ENCODE assay signal across 1 cellular context in genomic region chr19:50362656-50363424, GRCh38.
A peak's percentile ranks its signal among the peaks of the same experiment; 100 is the strongest.
TF ChIP-seq lines count a peak whose summit lies in the region.

No MANE protein-coding gene starts in this region.

TF ChIP-seq in K562, 482 proteins besides CTCF, POLR2A, EP300 and RAD21 (continued from another document and continues in another):
- TF ChIP-seq ZNF318 (IDR thresholded peaks at IDR 0.05; ENCODE audit: borderline replicate concordance in 1 of 2, low read depth in 1 of 2): peak in 1 of 2 experiments; percentile 54; a peak in 1 of 4 replicates
- TF ChIP-seq E2F1 (CRISPR knock-in tag; IDR thresholded peaks at IDR 0.05): no peak
- TF ChIP-seq RCOR1 (IDR thresholded peaks at IDR 0.05; ENCODE audit: borderline replicate concordance in 1 of 2, low read depth in 2 of 2, low read length in 2 of 2): no peak
- no peak for TF ChIP-seq EZH2 (IDR thresholded peaks at IDR 0.05; ENCODE audit: borderline replicate concordance, low read depth, low read length)
- TF ChIP-seq CXXC5 (CRISPR knock-in tag; IDR thresholded peaks at IDR 0.05): peak; percentile 65
- no peak for TF ChIP-seq HCFC1 (IDR thresholded peaks at IDR 0.05; ENCODE audit: low read depth, low read length)
- TF ChIP-seq LCOR (CRISPR knock-in tag; IDR thresholded peaks at IDR 0.05): no peak
- peak; percentile 93 for TF ChIP-seq L3MBTL2 (IDR thresholded peaks at IDR 0.05)
- 0 out of 2 replicates have a peak, but pooled peaks have one; percentile 14 for TF ChIP-seq TCF3 (CRISPR knock-in tag; IDR thresholded peaks at IDR 0.05)
- no peak for TF ChIP-seq BCLAF1 (IDR thresholded peaks at IDR 0.05; ENCODE audit: borderline replicate concordance in 1 of 2, control insufficient read depth in 1 of 2, low read depth in 2 of 2, low read length in 1 of 2)
- TF ChIP-seq MAX (CRISPR knock-in tag; IDR thresholded peaks at IDR 0.05): peak; percentile 33; the same call in 1 of the 2 replicates
- no peak for TF ChIP-seq TCFL5 (CRISPR knock-in tag; conservative IDR thresholded peaks at IDR 0.05)
- no peak for TF ChIP-seq ELF1 (tag; IDR thresholded peaks at IDR 0.05)
- TF ChIP-seq KAT7 (CRISPR knock-in tag; IDR thresholded peaks at IDR 0.05; ENCODE audit: borderline replicate concordance): no peak
- TF ChIP-seq MGA (IDR thresholded peaks at IDR 0.05): peak; percentile 83
- TF ChIP-seq RFX5 (IDR thresholded peaks at IDR 0.05; ENCODE audit: low read depth, low read length): no peak
- TF ChIP-seq, protein P1, sequence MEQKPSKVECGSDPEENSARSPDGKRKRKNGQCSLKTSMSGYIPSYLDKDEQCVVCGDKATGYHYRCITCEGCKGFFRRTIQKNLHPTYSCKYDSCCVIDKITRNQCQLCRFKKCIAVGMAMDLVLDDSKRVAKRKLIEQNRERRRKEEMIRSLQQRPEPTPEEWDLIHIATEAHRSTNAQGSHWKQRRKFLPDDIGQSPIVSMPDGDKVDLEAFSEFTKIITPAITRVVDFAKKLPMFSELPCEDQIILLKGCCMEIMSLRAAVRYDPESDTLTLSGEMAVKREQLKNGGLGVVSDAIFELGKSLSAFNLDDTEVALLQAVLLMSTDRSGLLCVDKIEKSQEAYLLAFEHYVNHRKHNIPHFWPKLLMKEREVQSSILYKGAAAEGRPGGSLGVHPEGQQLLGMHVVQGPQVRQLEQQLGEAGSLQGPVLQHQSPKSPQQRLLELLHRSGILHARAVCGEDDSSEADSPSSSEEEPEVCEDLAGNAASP (IDR thresholded peaks at IDR 0.05): no peak
- no peak for TF ChIP-seq ELF4 (CRISPR knock-in tag; IDR thresholded peaks at IDR 0.05)
- no peak for TF ChIP-seq TAL1 (IDR thresholded peaks at IDR 0.05)
- TF ChIP-seq SAP30 (IDR thresholded peaks at IDR 0.05; ENCODE audit: borderline replicate concordance, insufficient read depth, low read depth, low read length, poor library complexity, severe bottlenecking): no peak
- TF ChIP-seq HDAC8 (tag; IDR thresholded peaks at IDR 0.05): no peak
- no peak for TF ChIP-seq FOXP1 (CRISPR knock-in tag; IDR thresholded peaks at IDR 0.05)
- 0 out of 2 replicates have a peak, but pooled peaks have one; percentile 8 for TF ChIP-seq CBFA2T3 (IDR thresholded peaks at IDR 0.05)
- TF ChIP-seq TAF1 (IDR thresholded peaks at IDR 0.05; ENCODE audit: control insufficient read depth, extremely low read depth, insufficient read depth, low read length, severe bottlenecking): no peak
- TF ChIP-seq ZNF253 (CRISPR knock-in tag; conservative IDR thresholded peaks at IDR 0.05): no peak
- no peak for TF ChIP-seq NR2C1 (IDR thresholded peaks at IDR 0.05)
- no peak for TF ChIP-seq NR2C1 (tag; IDR thresholded peaks at IDR 0.05)
- TF ChIP-seq FOXK2 (conservative IDR thresholded peaks at IDR 0.05 in 1 of 2, IDR thresholded peaks at IDR 0.05 in 1 of 2; ENCODE audit: low read depth in 2 of 2): 0 out of 4 replicates have a peak, but pooled peaks of 1 of the 2 experiments have one; percentile 26
